In genomic region chr16:9159839-9160550, GRCh38 we compare ENCODE assay signal across 8 cellular contexts.
DNase-seq lines count a peak whose midpoint lies in the region; ATAC-seq and TF ChIP-seq lines count a peak whose summit lies in the region.

No MANE protein-coding gene starts in this region.

- BruUV-seq in A673 (replicated peaks; lab: Mats Ljungman, UMichigan) = no TSS peak

- CTCF ChIA-PET in A673 (lab: Charles Lee) = interaction anchor here (0.6 to 1.0 kb wide), 2 partner anchors 21 to 22 kb away, joined by 3 to 4 read pairs; no protein-coding TSS in a partner anchor

- ATAC-seq in HG03025 (IDR thresholded peaks at IDR 0.05; ENCODE audit: low FRiP score, unreplicated experiment) (no peak), GM21717 (IDR thresholded peaks at IDR 0.05; ENCODE audit: unreplicated experiment) (no peak)

- no peaks in the 10 kb centered on the region for H3K27me3 ChIP-seq in A673 (replicated peaks; ENCODE audit: insufficient read depth, low read depth, low read length, poor library complexity)

- TF ChIP-seq CTCF in A673 (conservative IDR thresholded peaks at IDR 0.05; ENCODE audit: low read depth, low read length) (peak; percentile 87), GM10266 (IDR thresholded peaks at IDR 0.05; ENCODE audit: control insufficient read depth, insufficient read depth, low read depth, missing control alignments) (peak; percentile 67), fibroblast of the aortic adventitia (IDR thresholded peaks at IDR 0.05; ENCODE audit: insufficient read depth, low read length) (peak; percentile 92)

- intact Hi-C loops in A673 (cut with micrococcal nuclease; ENCODE audit: unreplicated experiment) = loop anchor here (10.0 kb wide), 1 partner anchor 155 kb away; no protein-coding TSS in a partner anchor

- no peak overlapping the region for H3K27ac ChIP-seq in A673 (ENCODE audit: low read depth, low read length, poor library complexity, severe bottlenecking)

- no peak overlapping the region for H3K4me3 ChIP-seq in A673 (ENCODE audit: low read depth, low read length, poor library complexity, severe bottlenecking)
- no peak overlapping the region for H3K4me3 ChIP-seq in fibroblast of the aortic adventitia (ENCODE audit: low read depth, low read length)

- H3K9me3 ChIP-seq in A673 (ENCODE audit: low read depth, low read length, poor library complexity, severe bottlenecking) = no peaks in the 10 kb centered on the region

- H3K4me1 ChIP-seq in A673 (ENCODE audit: insufficient read depth, low read length, poor library complexity, severe bottlenecking) = no peaks in the 10 kb centered on the region

- POLR2A ChIA-PET in A673 (lab: Charles Lee; ENCODE audit: low non-redundant PET) = no interaction called here

- H3K36me3 ChIP-seq in A673 (ENCODE audit: insufficient read depth, low read length, poor library complexity, severe bottlenecking) = no peaks in the 10 kb centered on the region

- peak; percentile 86 for DNase-seq in A673 (ENCODE audit: low spot score)
- no peak for DNase-seq in GM10266 (ENCODE audit: extremely low spot score)
- peak; percentile 76 for DNase-seq in NCI-H146 (lab: John Stamatoyannopoulos, UW)
- DNase-seq in activated CD4-positive, alpha-beta T cell treated with anti-CD3 and anti-CD28 coated beads, Interleukin-2, amount 50 U/mL, for 48 hours = peak; percentile 54 to 64
- peak; percentile 69 for DNase-seq in fibroblast of the aortic adventitia (ENCODE audit: low read depth)
- peak; percentile 17 for DNase-seq in non-pigmented ciliary epithelial cell (ENCODE audit: low read depth)
